ENCODE assay signal across 14 cellular contexts in the genomic region with DNA sequence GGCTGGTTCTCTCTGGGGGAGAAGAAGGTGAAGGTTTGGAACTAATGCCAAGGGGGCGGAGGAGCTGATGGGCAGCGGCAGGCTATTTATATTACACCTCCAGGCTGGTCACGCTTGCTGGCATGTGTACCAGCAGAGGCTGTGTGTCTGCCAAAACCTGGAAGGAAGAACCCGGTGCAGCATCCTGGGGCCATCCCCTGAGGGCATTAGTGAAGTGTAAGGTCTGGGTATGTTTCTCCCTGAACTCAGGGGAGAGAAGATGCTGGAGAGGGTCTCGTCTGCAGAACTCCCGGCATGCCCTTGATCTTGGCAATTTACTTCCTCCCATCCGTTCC. TPM values are rescaled to one million over a fixed set of nuclear protein-coding genes. Genes with fewer than 3 reads are reported as not detected.
DNase-seq lines count a peak whose midpoint lies in the region; ATAC-seq and TF ChIP-seq lines count a peak whose summit lies in the region.
"Had no signal": no experiment of that assay in that cellular context is flagged by ENCODE, and none has a peak within 500 bp of the region (broad histone marks: within the 10 kb centered on the region; RNA-seq: fewer than 3 reads in every experiment).

No MANE protein-coding gene starts in this region.

- H3K9me3 ChIP-seq in BLaER1 (no peaks in the 10 kb centered on the region), PC-9 (ENCODE audit: insufficient read depth, low read depth) (no peaks in the 10 kb centered on the region), left ventricle myocardium inferior (replicated peaks) (no peaks in the 10 kb centered on the region)

- H3K9me2 ChIP-seq in PC-9 (ENCODE audit: insufficient read depth), result no peaks in the 10 kb centered on the region

- H3F3A ChIP-seq in PC-9 (ENCODE audit: insufficient read depth, low read depth), result no peaks in the 10 kb centered on the region

- ATAC-seq in GM18505 (IDR thresholded peaks at IDR 0.05; ENCODE audit: unreplicated experiment) (no peak), HG03571 (IDR thresholded peaks at IDR 0.05; ENCODE audit: unreplicated experiment) (no peak), GM21786 (IDR thresholded peaks at IDR 0.05; ENCODE audit: unreplicated experiment) (no peak)
- ATAC-seq: GM12878, HCT116, T-helper 17 cell had no signal

- H4K20me1 ChIP-seq in BLaER1 (peaks cover 79% of the 10 kb centered on the region), PC-9 (ENCODE audit: insufficient read depth) (no peaks in the 10 kb centered on the region)

- H3K27me3 ChIP-seq in BLaER1, result peaks cover 17% of the 10 kb centered on the region; the same call in 1 of the 2 replicates
- H3K27me3 ChIP-seq in PC-9 (ENCODE audit: insufficient read depth, low read depth), result peaks cover 67% of the 10 kb centered on the region
- peaks cover 92% of the 10 kb centered on the region for H3K27me3 ChIP-seq in left ventricle myocardium inferior (ENCODE audit: low read depth)

- H3K9ac ChIP-seq in BLaER1, result no peak overlapping the region

- BruUV-seq in PC-9 (replicated peaks; lab: Mats Ljungman, UMichigan), result no TSS peak

- TF ChIP-seq POLR2A in GM18505 (IDR thresholded peaks at IDR 0.05; ENCODE audit: borderline replicate concordance, extremely low read depth, insufficient read depth, insufficient read length), result no peak

- no peaks in the 10 kb centered on the region for H3K79me2 ChIP-seq in PC-9 (ENCODE audit: low read depth)

- peaks cover 29% of the 10 kb centered on the region for H3K4me1 ChIP-seq in BLaER1
- no peaks in the 10 kb centered on the region for H3K4me1 ChIP-seq in PC-9 (replicated peaks; ENCODE audit: insufficient read depth)
- H3K4me1 ChIP-seq in left ventricle myocardium inferior, result peaks cover 20% of the 10 kb centered on the region

- H3K27ac ChIP-seq in BLaER1 (no peak overlapping the region), PC-9 (no peak overlapping the region), left ventricle myocardium inferior (replicated peaks) (no peak overlapping the region)
- H3K27ac ChIP-seq: 22Rv1 had no signal

- CTCF ChIA-PET in PC-9 (lab: Charles Lee), result no interaction called here

- peak; percentile 50 for DNase-seq in DMS 273 (lab: John Stamatoyannopoulos, UW; ENCODE audit: unreplicated experiment)
- no peak for DNase-seq in DMS 273 treated with DMSO at 0.1 percent for 48 hours (lab: John Stamatoyannopoulos, UW)
- DNase-seq in PC-9, result no peak
- DNase-seq in left ventricle myocardium inferior, result peak; percentile 39
- DNase-seq: NCI-H2171, NCI-H510A treated with DMSO at 0.1 percent for 48 hours, T-helper 17 cell had no signal

- POLR2A ChIA-PET in PC-9 (lab: Charles Lee; ENCODE audit: unreplicated experiment), result no interaction called here

- intact Hi-C loops in PC-9 (cut with micrococcal nuclease; ENCODE audit: unreplicated experiment), result no loop called here
- intact Hi-C loops in left ventricle myocardium inferior (cut with micrococcal nuclease), result no loop called here

- H3K36me3 ChIP-seq in BLaER1 (no peaks in the 10 kb centered on the region), PC-9 (ENCODE audit: low read depth) (no peaks in the 10 kb centered on the region), left ventricle myocardium inferior (no peaks in the 10 kb centered on the region)

- TF ChIP-seq CTCF in PC-9 (conservative IDR thresholded peaks at IDR 0.05) (no peak), left ventricle myocardium inferior (IDR thresholded peaks at IDR 0.05; ENCODE audit: borderline replicate concordance) (no peak)

- H3K4me3 ChIP-seq in BLaER1, result no peak overlapping the region
- H3K4me3 ChIP-seq in PC-9, result no peak overlapping the region
- no peak overlapping the region for H3K4me3 ChIP-seq in left ventricle myocardium inferior
- H3K4me3 ChIP-seq: GM12878 had no signal

- H3K4me2 ChIP-seq in BLaER1 (peak overlapping the region; percentile 43), PC-9 (peak overlapping the region; percentile 3; the same call in 1 of the 2 replicates)

- no peak overlapping the region for H2AFZ ChIP-seq in PC-9

RNA-seq across cellular contexts. Expression of a gene that starts 5.3 kb away (rescaled TPM):
- total RNA-seq in PC-9 (2021), result not detected in 2 replicates
- total RNA-seq in left ventricle myocardium inferior, result not detected

Comparison
In these comparisons a context has a peak if more than half of its experiments do, and no peak if none do; other contexts are left out.
1. DNase-seq: peak in DMS 273 (single experiment) and left ventricle myocardium inferior (single experiment); none in DMS 273 treated with DMSO at 0.1 percent for 48 hours (single experiment) and PC-9 (0 of 2).